In genomic region chr4:26345541-26345940, GRCh38 we compare ENCODE assay signal across 12 cellular contexts. TPM values are rescaled to one million over a fixed set of nuclear protein-coding genes. Genes with fewer than 3 reads are reported as not detected.
DNase-seq lines count a peak whose midpoint lies in the region; ATAC-seq, FAIRE-seq and TF ChIP-seq lines count a peak whose summit lies in the region.
"Had no signal": no experiment of that assay in that cellular context is flagged by ENCODE, and none has a peak within 500 bp of the region (broad histone marks: within the 10 kb centered on the region; RNA-seq: fewer than 3 reads in every experiment).

No MANE protein-coding gene starts in this region.

- H3K4me2 ChIP-seq in GM12878 (ENCODE audit: control insufficient read depth, insufficient read depth), result peak overlapping the region; percentile 17

- POLR2A ChIA-PET in GM12878 (lab: Charles Lee), result interaction anchor here (0.5 to 1.7 kb wide), 2 partner anchors 10 to 516 kb away, joined by 3 to 5 read pairs; no protein-coding TSS in a partner anchor

- H3K36me3 Mint-ChIP-seq in nephron (ENCODE audit: low read depth), result no peaks in the 10 kb centered on the region

- peak; percentile 65 for FAIRE-seq in GM19239 (lab: Jason Lieb, UNC)
- no peak for FAIRE-seq in GM12878 (lab: Jason Lieb, UNC)
- no peak for FAIRE-seq in HTR-8/SVneo (lab: Jason Lieb, UNC)

- no peak for TF ChIP-seq POLR2A in GM12878 (IDR thresholded peaks at IDR 0.05; ENCODE audit: low read depth, low read length)

- no peak overlapping the region for H3K4me3 Mint-ChIP-seq in nephron
- H3K4me3 Mint-ChIP-seq: brain had no signal

- H3K9ac ChIP-seq in GM12878 (ENCODE audit: control insufficient read depth, insufficient read depth, low read length), result no peak overlapping the region

- TF ChIP-seq RAD21 in GM12878 (IDR thresholded peaks at IDR 0.05; ENCODE audit: insufficient read depth, low read depth, low read length), result no peak

- H3K27ac Mint-ChIP-seq in nephron, result peak overlapping the region; percentile 13 to 47 (median 27)

- H4K20me1 ChIP-seq in GM12878 (ENCODE audit: control insufficient read depth, insufficient read depth), result no peaks in the 10 kb centered on the region

- SMC1A ChIA-PET in GM12878 (lab: Charles Lee; ENCODE audit: uncharacterized antibody, unreplicated experiment), result interaction anchor here (0.9 to 4.1 kb wide), 8 partner anchors 10 to 503 kb away, joined by 3 to 46 read pairs (median 5); no protein-coding TSS in a partner anchor

- peaks cover 91% of the 10 kb centered on the region for H3K79me2 ChIP-seq in ACC112 (ENCODE audit: control insufficient read depth, insufficient read depth, low read length, unreplicated experiment)
- peaks cover 53% of the 10 kb centered on the region for H3K79me2 ChIP-seq in GM12878 (ENCODE audit: control insufficient read depth, insufficient read depth, low read length)

- H3K4me1 ChIP-seq in ACC112 (ENCODE audit: control insufficient read depth, insufficient read depth, low read length, unreplicated experiment) (peaks cover 48% of the 10 kb centered on the region), GM12878 (ENCODE audit: control insufficient read depth, insufficient read depth, low read length) (peaks cover 12% of the 10 kb centered on the region)

- CTCF ChIA-PET in GM12878 (lab: Yijun Ruan, JAX), result interaction anchor here (1.0 to 8.8 kb wide), 6 partner anchors 9 to 65 kb away, joined by 3 to 82 read pairs (median 5); no protein-coding TSS in a partner anchor

- in situ Hi-C loops in GM12878 (cut with MboI), result no loop called here

- H3K4me3 ChIP-seq in ACC112 (ENCODE audit: low read depth, low read length), result peak overlapping the region; percentile 72
- no peak overlapping the region for H3K4me3 ChIP-seq in GM12878
- H3K4me3 ChIP-seq: SJCRH30 had no signal

- H3K36me3 ChIP-seq in ACC112 (ENCODE audit: insufficient read depth, low read length) (no peaks in the 10 kb centered on the region), GM12878 (ENCODE audit: control insufficient read depth in 2 of 2, insufficient read depth in 2 of 2, low read length in 1 of 2) (no peaks in the 10 kb centered on the region)

- DNase-seq in GM19239 (ENCODE audit: insufficient read length, low spot score) (no peak), GM12878 (ENCODE audit: low read depth, low spot score) (no peak), HTR-8/SVneo (ENCODE audit: insufficient read length, low spot score) (no peak), SKM-1 (lab: John Stamatoyannopoulos, UW; ENCODE audit: unreplicated experiment) (no peak), DMS114 treated with DMSO at 0.1 percent for 48 hours (lab: John Stamatoyannopoulos, UW; ENCODE audit: unreplicated experiment) (no peak)
- DNase-seq: foreskin melanocyte, SJCRH30 had no signal

- intact Hi-C loops in GM12878 (cut with micrococcal nuclease; ENCODE audit: unreplicated experiment), result no loop called here

- ATAC-seq in GM12878, result peak; percentile 60
- no peak for ATAC-seq in GM21381 (IDR thresholded peaks at IDR 0.05; ENCODE audit: unreplicated experiment)

- BruUV-seq in GM12878 (replicated peaks; lab: Mats Ljungman, UMichigan), result no TSS peak

- H3K27ac ChIP-seq in ACC112 (ENCODE audit: low read depth, low read length) (peak overlapping the region; percentile 59), GM12878 (ENCODE audit: control insufficient read depth, insufficient read depth) (0 out of 2 replicates have a peak overlapping the region, but pooled peaks have one; percentile 11)
- H3K27ac ChIP-seq: C4-2B, SJCRH30 had no signal

- no peaks in the 10 kb centered on the region for H3K9me3 Mint-ChIP-seq in nephron
- H3K9me3 Mint-ChIP-seq: brain had no signal

- H3K27me3 Mint-ChIP-seq in nephron (ENCODE audit: low read depth), result no peaks in the 10 kb centered on the region

- peaks cover 58% of the 10 kb centered on the region for H3K4me1 Mint-ChIP-seq in nephron

- no peaks in the 10 kb centered on the region for H3K27me3 ChIP-seq in ACC112 (ENCODE audit: insufficient read depth, low read length)
- no peaks in the 10 kb centered on the region for H3K27me3 ChIP-seq in GM12878 (replicated peaks in 1 of 2; ENCODE audit: control insufficient read depth in 2 of 2, insufficient read depth in 2 of 2, low read length in 1 of 2)
- H3K27me3 ChIP-seq: SJCRH30 had no signal

- no peak for TF ChIP-seq CTCF in GM12878 (IDR thresholded peaks at IDR 0.05 in 2 of 3, conservative IDR thresholded peaks at IDR 0.05 in 1 of 3; ENCODE audit: control insufficient read depth in 2 of 3, extremely low read depth in 1 of 3, insufficient read depth in 1 of 3, low read depth in 3 of 3, low read length in 3 of 3)
- TF ChIP-seq CTCF in nephron (IDR thresholded peaks at IDR 0.05; ENCODE audit: unreplicated experiment in 3 of 3), result no peak

- RAD21 ChIA-PET in GM12878 (lab: Charles Lee; ENCODE audit: unreplicated experiment), result interaction anchor here (1.3 to 3.5 kb wide), 4 partner anchors 10 to 64 kb away, joined by 5 to 13 read pairs (median 5); no protein-coding TSS in a partner anchor

- H2AFZ ChIP-seq in ACC112 (ENCODE audit: low read length, unreplicated experiment) (peak overlapping the region; percentile 27), GM12878 (ENCODE audit: control insufficient read depth, low read depth, low read length) (no peak overlapping the region)

- 25% methylated on average over 3 of the region's 3 CpGs for WGBS in GM12878 (ENCODE audit: insufficient coverage, insufficient replicate concordance, low lambda C conversion rate, missing lambda C conversion rate)

- no peak for TF ChIP-seq EP300 in GM12878 (IDR thresholded peaks at IDR 0.05; ENCODE audit: borderline replicate concordance in 1 of 2, control insufficient read depth in 1 of 2, low read depth in 2 of 2, low read length in 2 of 2)

- H3K9me3 ChIP-seq in GM12878 (replicated peaks; ENCODE audit: control insufficient read depth, insufficient read depth, low read length), result no peaks in the 10 kb centered on the region; the same call in 2 of the 3 replicates
- H3K9me3 ChIP-seq: SJCRH30 had no signal

TF ChIP-seq in GM12878, 131 proteins besides CTCF, POLR2A, EP300 and RAD21:
- TF ChIP-seq TCF3 (IDR thresholded peaks at IDR 0.05; ENCODE audit: borderline replicate concordance, insufficient read depth, low read depth, low read length) (no peak), SPI1 (IDR thresholded peaks at IDR 0.05; ENCODE audit: borderline replicate concordance, insufficient read depth, low read depth, low read length) (peak; percentile 55; the same call in 1 of the 2 replicates), IKZF2 (IDR thresholded peaks at IDR 0.05) (peak in 1 of 2 experiments; percentile 29; a peak in 1 of 4 replicates), JUNB (IDR thresholded peaks at IDR 0.05) (0 out of 2 replicates have a peak, but pooled peaks have one; percentile 33), NFIC (IDR thresholded peaks at IDR 0.05; ENCODE audit: low read depth, low read length) (peak; percentile 39; the same call in 1 of the 2 replicates), MTA2 (IDR thresholded peaks at IDR 0.05; ENCODE audit: low read depth) (peak; percentile 62), ATF7 (IDR thresholded peaks at IDR 0.05; ENCODE audit: low read depth) (no peak)

RNA-seq across cellular contexts. Expression of gene RBPJ, which starts 24.7 kb away (rescaled TPM):
- 313 and 326 TPM in 2 replicates for total RNA-seq in GM12878 (2013; cell fraction: nucleolus; rRNA removed)
- total RNA-seq in GM12878 (2014; rRNA removed), result 24.5 and 31.6 TPM in 2 replicates
- 33.0 and 33.6 TPM in 2 replicates for total RNA-seq in GM12878 (2014; rRNA removed; fragmentation: Illumina TruSeq; extraction: Trizol)
- 43.9 and 46.5 TPM in 2 replicates for total RNA-seq in GM12878 (2021)
- 28.0 TPM for polyA plus RNA-seq in GM12878 (2011; ENCODE audit: low read depth)
- 87.6 and 109 TPM in 2 replicates for polyA plus RNA-seq in GM12878 (2011; rRNA removed)
- polyA plus RNA-seq in GM12878 (2011; cell fraction: cytosol; rRNA removed), result 38.0 and 41.1 TPM in 2 replicates
- polyA plus RNA-seq in GM12878 (2011; cell fraction: nucleus; rRNA removed), result 62.9 and 108 TPM in 2 replicates
- polyA plus RNA-seq in GM12878 (2012), result 50.2 and 56.7 TPM in 2 replicates
- polyA plus RNA-seq in GM12878 (2014; fragmentation: Illumina TruSeq; extraction: Trizol), result 46.3 and 53.9 TPM in 2 replicates
- polyA plus RNA-seq in GM12878 (2014; fragmentation: Nextera tagmentation; extraction: Ambion mirVana), result 10 to 100 TPM; 24.8 to 39.2 TPM
- 20.7 and 26.0 TPM in 2 replicates for polyA plus RNA-seq in GM12878 (2014; rRNA removed)
- 10 to 100 TPM; 58.3 to 60.6 TPM for polyA plus RNA-seq in GM12878 (2016; fragmentation: Nextera tagmentation; extraction: Ambion mirVana)
- 66.1 and 88.3 TPM in 2 replicates for polyA minus RNA-seq in GM12878 (2011; rRNA and poly(A)+ RNA removed)
- polyA minus RNA-seq in GM12878 (2011; cell fraction: cytosol; rRNA and poly(A)+ RNA removed), result 21.9 and 28.4 TPM in 2 replicates
- 85.2 and 121 TPM in 2 replicates for polyA minus RNA-seq in GM12878 (2011; cell fraction: nucleus; rRNA and poly(A)+ RNA removed)
